ENCODE assay signal across 8 cellular contexts in genomic region chr12:6689000-6689882, GRCh38. TPM values are rescaled to one million over a fixed set of nuclear protein-coding genes. Genes with fewer than 3 reads are reported as not detected.
DNase-seq lines count a peak whose midpoint lies in the region; ATAC-seq lines count a peak whose summit lies in the region.

ZNF384 (minus strand) TSS chr12:6689375; CDS start chr12:6679520, 9,855 bp downstream.

- intact Hi-C loops in left colon (cut with DNase I, micrococcal nuclease) = no loop called here

- H4K20me1 ChIP-seq in BLaER1 treated with 17β-estradiol and CSF1 and Interleukin-3, amounts not matched to agents 10 nM and 100 nM = peaks cover 6 to 42% (median 19%) of the 10 kb centered on the region in 11 experiments; a peak in 18 of 22 replicates

- no peaks in the 10 kb centered on the region for H3K27me3 ChIP-seq in BLaER1 treated with 17β-estradiol and CSF1 and Interleukin-3, amounts not matched to agents 10 nM and 100 nM

- peaks cover 54 to 89% (median 70%) of the 10 kb centered on the region in 10 experiments for H3K4me1 ChIP-seq in BLaER1 treated with 17β-estradiol and CSF1 and Interleukin-3, amounts not matched to agents 10 nM and 100 nM

- peak within 1 kb of the TSS; percentile 92 to 99 (median 97) for H3K9ac ChIP-seq in BLaER1 treated with 17β-estradiol and CSF1 and Interleukin-3, amounts not matched to agents 10 nM and 100 nM

- peak within 1 kb of the TSS; percentile 71 to 84 (median 78) for H3K4me3 ChIP-seq in BLaER1 treated with 17β-estradiol and CSF1 and Interleukin-3, amounts not matched to agents 10 nM and 100 nM

- H3K27ac ChIP-seq in BLaER1 treated with 17β-estradiol and CSF1 and Interleukin-3, amounts not matched to agents 10 nM and 100 nM = peak within 1 kb of the TSS; percentile 90 to 99 (median 97)

- no peaks in the 10 kb centered on the region for H3K9me3 ChIP-seq in BLaER1 treated with 17β-estradiol and CSF1 and Interleukin-3, amounts not matched to agents 10 nM and 100 nM (replicated peaks in 1 of 11)

- H3K36me3 ChIP-seq in BLaER1 treated with 17β-estradiol and CSF1 and Interleukin-3, amounts not matched to agents 10 nM and 100 nM = peaks cover 3 to 29% (median 15%) of the 10 kb centered on the region in 11 experiments; a peak in 15 of 22 replicates

- peak within 1 kb of the TSS; percentile 88 to 99 (median 97) for H3K4me2 ChIP-seq in BLaER1 treated with 17β-estradiol and CSF1 and Interleukin-3, amounts not matched to agents 10 nM and 100 nM

- ATAC-seq in GM19351 (IDR thresholded peaks at IDR 0.05; ENCODE audit: unreplicated experiment) = peak; percentile 84
- peak; percentile 78 for ATAC-seq in HG03521 (IDR thresholded peaks at IDR 0.05; ENCODE audit: unreplicated experiment)
- ATAC-seq in left colon = peak; percentile 87

- DNase-seq in NCI-H748 (lab: John Stamatoyannopoulos, UW; ENCODE audit: unreplicated experiment) = peak; percentile 99
- DNase-seq in activated CD4-positive, alpha-beta T cell treated with anti-CD3 and anti-CD28 coated beads, Interleukin-2, amount 50 U/mL, for 1 hour = peak; percentile 92
- peak; percentile 85 for DNase-seq in cortex of kidney (lab: John Stamatoyannopoulos, UW)
- DNase-seq in left colon = peak; percentile 94 to 99
- DNase-seq in stimulated activated CD4-positive, alpha-beta T cell treated with anti-CD3 and anti-CD28 coated beads, Interleukin-1b, Interleukin-23, amount 100 ng/mL, for 48 hours = peak; percentile 96

RNA-seq across cellular contexts. Expression of gene ZNF384, which starts in this region (rescaled TPM):
- total RNA-seq in left colon = 10 to 100 TPM; 47.8 to 51.4 TPM

Comparison
In these comparisons a context has a peak if more than half of its experiments do, and no peak if none do; other contexts are left out.
1. Peak in every context shown above with its lines: DNase-seq, ATAC-seq, H3K4me3 ChIP-seq and H3K27ac ChIP-seq.